16 cellular contexts compared by ENCODE assay signal in genomic region chr6:144870796-144871195, GRCh38.
DNase-seq lines count a peak whose midpoint lies in the region; ATAC-seq and TF ChIP-seq lines count a peak whose summit lies in the region.
"Had no signal": no experiment of that assay in that cellular context is flagged by ENCODE, and none has a peak within 500 bp of the region (broad histone marks: within the 10 kb centered on the region; RNA-seq: fewer than 3 reads in every experiment).

No MANE protein-coding gene starts in this region.

- H3K4me1 Mint-ChIP-seq in H9: peaks cover 41 to 43% of the 10 kb centered on the region in 2 experiments
- H3K4me1 Mint-ChIP-seq: CD4-positive, CD25-positive, alpha-beta regulatory T cell had no signal

- no peaks in the 10 kb centered on the region for H3K9me2 ChIP-seq in GM23248 (ENCODE audit: insufficient read depth)

- H3K56ac ChIP-seq in H9 (ENCODE audit: insufficient read length, low read depth, low read length): no peak overlapping the region
- no peak overlapping the region for H3K56ac ChIP-seq in mesendoderm (ENCODE audit: low read length)

- H3K4me3 ChIP-seq in adipocyte (ENCODE audit: low read length) (no peak overlapping the region), mesendoderm (ENCODE audit: low read length) (no peak overlapping the region), GM23248 (no peak overlapping the region)
- H3K4me3 ChIP-seq: BLaER1 treated with 17β-estradiol and CSF1 and Interleukin-3, amounts not matched to agents 10 nM and 100 nM; GM12878 had no signal

- peak overlapping the region; percentile 77 to 90 (median 85) for H3K27ac Mint-ChIP-seq in H9
- H3K27ac Mint-ChIP-seq: CD4-positive, CD25-positive, alpha-beta regulatory T cell; IgD-negative memory B cell had no signal

- H3F3A ChIP-seq in GM23248 (ENCODE audit: insufficient read depth): no peaks in the 10 kb centered on the region

- no peak overlapping the region for H3K4me3 Mint-ChIP-seq in H9
- H3K4me3 Mint-ChIP-seq: CD4-positive, CD25-positive, alpha-beta regulatory T cell; IgD-negative memory B cell had no signal

- H3K27me3 ChIP-seq in H9 (ENCODE audit: insufficient read depth, low read length) (no peaks in the 10 kb centered on the region), adipocyte (replicated peaks; ENCODE audit: control insufficient read depth, insufficient read depth, low read length) (no peaks in the 10 kb centered on the region), mesendoderm (ENCODE audit: insufficient read depth, low read length, poor library complexity) (no peaks in the 10 kb centered on the region), GM23248 (replicated peaks; ENCODE audit: insufficient read depth) (no peaks in the 10 kb centered on the region)
- H3K27me3 ChIP-seq: BLaER1 treated with 17β-estradiol and CSF1 and Interleukin-3, amounts not matched to agents 10 nM and 100 nM had no signal

- H2BK15ac ChIP-seq in H9 (ENCODE audit: low read depth, low read length) (no peak overlapping the region), mesendoderm (replicated peaks; ENCODE audit: low read depth) (no peak overlapping the region)

- no peaks in the 10 kb centered on the region for H3K79me2 ChIP-seq in H9 (ENCODE audit: insufficient read depth, low read length)
- H3K79me2 ChIP-seq in mesendoderm (ENCODE audit: control insufficient read depth, insufficient read depth, low read length): no peaks in the 10 kb centered on the region
- no peaks in the 10 kb centered on the region for H3K79me2 ChIP-seq in GM23248 (ENCODE audit: insufficient read depth)

- H3K36me3 ChIP-seq in adipocyte (ENCODE audit: control insufficient read depth, insufficient read depth, low read length, severe bottlenecking) (no peaks in the 10 kb centered on the region), mesendoderm (ENCODE audit: control insufficient read depth, insufficient read depth, low read length) (no peaks in the 10 kb centered on the region), GM23248 (ENCODE audit: low read depth) (no peaks in the 10 kb centered on the region)
- H3K36me3 ChIP-seq: BLaER1 treated with 17β-estradiol and CSF1 and Interleukin-3, amounts not matched to agents 10 nM and 100 nM had no signal

- H4K8ac ChIP-seq in H9 (replicated peaks; ENCODE audit: insufficient read length, low read depth, low read length) (no peak overlapping the region), mesendoderm (ENCODE audit: low read depth, low read length) (no peak overlapping the region)

- H3K36me3 Mint-ChIP-seq in H9 (ENCODE audit: insufficient read depth in 1 of 3, low read depth in 3 of 3): peaks cover 13 to 39% (median 22%) of the 10 kb centered on the region in 3 experiments
- H3K36me3 Mint-ChIP-seq: CD4-positive, CD25-positive, alpha-beta regulatory T cell; IgD-negative memory B cell had no signal

- H3K4me2 ChIP-seq in H9 (ENCODE audit: insufficient read depth, insufficient read length, low read length) (no peak overlapping the region), mesendoderm (ENCODE audit: low read length) (no peak overlapping the region), GM23248 (ENCODE audit: unreplicated experiment) (no peak overlapping the region)
- H3K4me2 ChIP-seq: BLaER1 treated with 17β-estradiol and CSF1 and Interleukin-3, amounts not matched to agents 10 nM and 100 nM had no signal

- H3K9ac ChIP-seq in H9 (ENCODE audit: extremely low read depth, insufficient read length, low read length) (no peak overlapping the region), adipocyte (ENCODE audit: low read length) (peak overlapping the region; percentile 64), mesendoderm (ENCODE audit: low read length) (no peak overlapping the region), GM23248 (no peak overlapping the region)
- H3K9ac ChIP-seq: BLaER1 treated with 17β-estradiol and CSF1 and Interleukin-3, amounts not matched to agents 10 nM and 100 nM had no signal

- H3K23ac ChIP-seq in H9 (ENCODE audit: insufficient read length, low read depth, low read length) (no peak overlapping the region), mesendoderm (ENCODE audit: low read length) (no peak overlapping the region)

- H4K20me1 ChIP-seq in H9 (ENCODE audit: control insufficient read depth, insufficient read depth, insufficient read length): no peaks in the 10 kb centered on the region
- H4K20me1 ChIP-seq in GM23248 (ENCODE audit: insufficient read depth): no peaks in the 10 kb centered on the region
- H4K20me1 ChIP-seq: BLaER1 treated with 17β-estradiol and CSF1 and Interleukin-3, amounts not matched to agents 10 nM and 100 nM had no signal

- in situ Hi-C loops in GM23248 (cut with MboI): no loop called here

- ATAC-seq in GM21515 (IDR thresholded peaks at IDR 0.05; ENCODE audit: unreplicated experiment): no peak
- ATAC-seq: GM12878 had no signal

- no peak overlapping the region; the same call in 1 of the 2 replicates for H3K14ac ChIP-seq in H9 (ENCODE audit: insufficient read depth, low read length)

- H2AFZ ChIP-seq in H9 (ENCODE audit: low read length): peak overlapping the region; percentile 73
- H2AFZ ChIP-seq in GM23248: no peak overlapping the region

- H4K91ac ChIP-seq in H9 (ENCODE audit: insufficient read length, low read depth, low read length): no peak overlapping the region

- no peaks in the 10 kb centered on the region for H3K79me1 ChIP-seq in H9 (ENCODE audit: insufficient read depth, low read depth, low read length, poor library complexity, severe bottlenecking)
- no peaks in the 10 kb centered on the region for H3K79me1 ChIP-seq in mesendoderm (ENCODE audit: low read length)

- peaks cover 2% of the 10 kb centered on the region; the same call in 1 of the 2 replicates for H3K4me1 ChIP-seq in H9 (ENCODE audit: insufficient read depth, low read length)
- H3K4me1 ChIP-seq in adipocyte (ENCODE audit: control insufficient read depth, insufficient read depth, low read length): peaks cover 32% of the 10 kb centered on the region
- H3K4me1 ChIP-seq in mesendoderm (ENCODE audit: control insufficient read depth, low read depth, low read length): no peaks in the 10 kb centered on the region
- H3K4me1 ChIP-seq in GM23248 (ENCODE audit: insufficient read depth): no peaks in the 10 kb centered on the region
- H3K4me1 ChIP-seq: BLaER1 treated with 17β-estradiol and CSF1 and Interleukin-3, amounts not matched to agents 10 nM and 100 nM had no signal

- peaks cover 8% of the 10 kb centered on the region for H3K9me3 ChIP-seq in H9 (ENCODE audit: control insufficient read depth, low read depth, low read length)
- H3K9me3 ChIP-seq in adipocyte (ENCODE audit: control insufficient read depth, low read length): no peaks in the 10 kb centered on the region
- no peaks in the 10 kb centered on the region for H3K9me3 ChIP-seq in GM23248 (ENCODE audit: low read depth)

- WGBS in H9 (ENCODE audit: extremely low coverage, insufficient read length, low lambda C conversion rate): no CpG with 5 or more reads among the region's 2 CpGs
- no CpG with 5 or more reads among the region's 2 CpGs for WGBS in mesendoderm (ENCODE audit: extremely low coverage, insufficient coverage, low lambda C conversion rate)
- 54 to 57% methylated on average over 2 of the region's 2 CpGs for WGBS in GM23248 (ENCODE audit: low coverage in 1 of 2, low lambda C conversion rate in 2 of 2, missing lambda C conversion rate in 2 of 2), 2 experiments

- H2AK5ac ChIP-seq in H9 (ENCODE audit: insufficient read length, low read length) (no peak overlapping the region), mesendoderm (ENCODE audit: low read length) (no peak overlapping the region)

- no peaks in the 10 kb centered on the region for H3K27me3 Mint-ChIP-seq in H9 (ENCODE audit: low read depth)

- TF ChIP-seq CTCF in H9 (conservative IDR thresholded peaks at IDR 0.05): no peak

- no peak overlapping the region for H3T11ph ChIP-seq in H9 (ENCODE audit: low read length)

- peak overlapping the region; percentile 54 for H3K27ac ChIP-seq in H9 (ENCODE audit: insufficient read length, low read depth, low read length)
- H3K27ac ChIP-seq in mesendoderm (ENCODE audit: low read depth, low read length): no peak overlapping the region
- no peak overlapping the region for H3K27ac ChIP-seq in GM23248
- H3K27ac ChIP-seq: BLaER1 treated with 17β-estradiol and CSF1 and Interleukin-3, amounts not matched to agents 10 nM and 100 nM had no signal

- no peak overlapping the region for H2BK120ac ChIP-seq in H9 (ENCODE audit: low read depth, low read length, poor library complexity, severe bottlenecking)
- H2BK120ac ChIP-seq in mesendoderm (ENCODE audit: low read depth, low read length): no peak overlapping the region

- H2BK12ac ChIP-seq in H9 (ENCODE audit: insufficient read length, low read depth, low read length): no peak overlapping the region

- peaks cover 17 to 25% of the 10 kb centered on the region in 2 experiments for H3K9me3 Mint-ChIP-seq in H9

- H2BK20ac ChIP-seq in H9 (ENCODE audit: low read depth, low read length, poor library complexity, severe bottlenecking): no peak overlapping the region

- H4K5ac ChIP-seq in H9 (ENCODE audit: insufficient read length, low read depth, low read length): no peak overlapping the region
- no peak overlapping the region for H4K5ac ChIP-seq in mesendoderm (ENCODE audit: low read length)

- no peaks in the 10 kb centered on the region for H3K23me2 ChIP-seq in H9 (ENCODE audit: insufficient read length, low read depth, low read length, poor library complexity, severe bottlenecking)

- no peak overlapping the region for H3K18ac ChIP-seq in H9 (ENCODE audit: insufficient read length, low read depth, low read length)
- peak overlapping the region; percentile 28 for H3K18ac ChIP-seq in mesendoderm (ENCODE audit: low read length)

- H2BK5ac ChIP-seq in H9 (ENCODE audit: insufficient read length, low read length) (no peak overlapping the region), mesendoderm (ENCODE audit: low read length) (no peak overlapping the region)

- DNase-seq in H9: no peak
- DNase-seq in NCI-H2227 (lab: John Stamatoyannopoulos, UW; ENCODE audit: unreplicated experiment): peak; percentile 46
- DNase-seq in adipocyte (ENCODE audit: low read depth): no peak
- no peak for DNase-seq in mesendoderm
- no peak for DNase-seq in stimulated activated CD8-positive, alpha-beta memory T cell treated with anti-CD3 and anti-CD28 coated beads, Interleukin-4, amount 100 ng/mL, for 48 hours
- DNase-seq in DMS79 treated with DMSO at 0.1 percent for 48 hours (lab: John Stamatoyannopoulos, UW): no peak
- DNase-seq in GM23248: no peak
- DNase-seq: ACHN; Calu3; CD4-positive, CD25-positive, alpha-beta regulatory T cell; DMS 273 treated with DMSO at 0.1 percent for 48 hours; KG1 had no signal

- H3K4ac ChIP-seq in H9 (ENCODE audit: low read depth, low read length): no peak overlapping the region
- no peak overlapping the region for H3K4ac ChIP-seq in mesendoderm (ENCODE audit: low read depth, low read length)
